In genomic region chr2:36596397-36596796, GRCh38 we compare ENCODE assay signal across 9 cellular contexts. TPM values are rescaled to one million over a fixed set of nuclear protein-coding genes. Genes with fewer than 3 reads are reported as not detected.
A peak's percentile ranks its signal among the peaks of the same experiment; 100 is the strongest.
DNase-seq lines count a peak whose midpoint lies in the region; ATAC-seq, FAIRE-seq and TF ChIP-seq lines count a peak whose summit lies in the region.
"Had no signal": no experiment of that assay in that cellular context is flagged by ENCODE, and none has a peak within 500 bp of the region (broad histone marks: within the 10 kb centered on the region; RNA-seq: fewer than 3 reads in every experiment).

No MANE protein-coding gene starts in this region.

- ATAC-seq in activated T-cell treated with anti-CD3 and anti-CD28 coated beads, Interleukin-2, amount 50 U/mL, for 4 hours: no peak
- no peak for ATAC-seq in activated naive CD8-positive, alpha-beta T cell treated with anti-CD3 and anti-CD28 coated beads, Interleukin-2, amount 10 ng/mL, durations not matched to agents 7 days and 5 days (ENCODE audit: low read depth)
- ATAC-seq in HG03432 (IDR thresholded peaks at IDR 0.05; ENCODE audit: unreplicated experiment): no peak

- H3K27me3 ChIP-seq in keratinocyte (ENCODE audit: control insufficient read depth, extremely low read depth, insufficient read depth, low read length) (no peaks in the 10 kb centered on the region), suprapubic skin (no peaks in the 10 kb centered on the region)

- dilution Hi-C loops in keratinocyte (cut with MboI; ENCODE audit: extremely low pct_ligation_motif_present, low sequenced_read_pairs): no loop called here

- H3K27ac Mint-ChIP-seq in activated naive CD8-positive, alpha-beta T cell treated with anti-CD3 and anti-CD28 coated beads, Interleukin-2, amount 10 ng/mL, durations not matched to agents 7 days and 5 days: no peak overlapping the region

- H2AFZ ChIP-seq in keratinocyte (ENCODE audit: control insufficient read depth, low read length): no peak overlapping the region

- no peaks in the 10 kb centered on the region for H3K9me3 ChIP-seq in keratinocyte (ENCODE audit: control insufficient read depth, low read depth, low read length)
- H3K9me3 ChIP-seq in suprapubic skin: no peaks in the 10 kb centered on the region

- H4K20me1 ChIP-seq in keratinocyte (ENCODE audit: control insufficient read depth, extremely low read depth, insufficient read depth, low read length): no peaks in the 10 kb centered on the region

- H3K4me1 Mint-ChIP-seq in activated T-cell treated with anti-CD3 and anti-CD28 coated beads, Interleukin-2, amount 50 U/mL, for 4 hours (ENCODE audit: low read depth): peaks cover 38% of the 10 kb centered on the region
- peaks cover 15% of the 10 kb centered on the region for H3K4me1 Mint-ChIP-seq in activated naive CD8-positive, alpha-beta T cell treated with anti-CD3 and anti-CD28 coated beads, Interleukin-2, amount 10 ng/mL, durations not matched to agents 7 days and 5 days

- POLR2A ChIA-PET in activated naive CD8-positive, alpha-beta T cell treated with anti-CD3 and anti-CD28 coated beads, Interleukin-2, amount 10 ng/mL, durations not matched to agents 7 days and 5 days (lab: Charles Lee): no interaction called here

- H3K4me3 Mint-ChIP-seq in activated T-cell treated with anti-CD3 and anti-CD28 coated beads, Interleukin-2, amount 50 U/mL, for 4 hours: peak overlapping the region; percentile 97
- peak overlapping the region; percentile 2 for H3K4me3 Mint-ChIP-seq in activated naive CD8-positive, alpha-beta T cell treated with anti-CD3 and anti-CD28 coated beads, Interleukin-2, amount 10 ng/mL, durations not matched to agents 7 days and 5 days

- FAIRE-seq in keratinocyte (lab: Jason Lieb, UNC): no peak

- H3K4me3 ChIP-seq in keratinocyte (ENCODE audit: control insufficient read depth in 2 of 3, extremely low read depth in 1 of 3, insufficient read depth in 2 of 3, low read depth in 1 of 3, low read length in 3 of 3): peak overlapping the region in 2 of 3 experiments; percentile 92 to 95
- peak overlapping the region; percentile 100 for H3K4me3 ChIP-seq in suprapubic skin

- H3K27ac ChIP-seq in keratinocyte (ENCODE audit: control insufficient read depth, insufficient read depth, low read length) (no peak overlapping the region), suprapubic skin (no peak overlapping the region)

- no peak for TF ChIP-seq EP300 in suprapubic skin (IDR thresholded peaks at IDR 0.05)

- peaks cover 8% of the 10 kb centered on the region for H3K36me3 Mint-ChIP-seq in activated T-cell treated with anti-CD3 and anti-CD28 coated beads, Interleukin-2, amount 50 U/mL, for 4 hours (ENCODE audit: insufficient read depth)
- peaks cover 10% of the 10 kb centered on the region for H3K36me3 Mint-ChIP-seq in activated naive CD8-positive, alpha-beta T cell treated with anti-CD3 and anti-CD28 coated beads, Interleukin-2, amount 10 ng/mL, durations not matched to agents 7 days and 5 days

- peaks cover 2% of the 10 kb centered on the region for H3K9me1 ChIP-seq in keratinocyte (ENCODE audit: control insufficient read depth, extremely low read depth, insufficient read depth, low read length)

- no peaks in the 10 kb centered on the region for H3K9me3 Mint-ChIP-seq in activated T-cell treated with anti-CD3 and anti-CD28 coated beads, Interleukin-2, amount 50 U/mL, for 4 hours
- H3K9me3 Mint-ChIP-seq in activated naive CD8-positive, alpha-beta T cell treated with anti-CD3 and anti-CD28 coated beads, Interleukin-2, amount 10 ng/mL, durations not matched to agents 7 days and 5 days: no peaks in the 10 kb centered on the region

- no peak overlapping the region for H3K9ac ChIP-seq in keratinocyte (ENCODE audit: control insufficient read depth, extremely low read depth, insufficient read depth, low read length)

- H3K27me3 Mint-ChIP-seq in activated T-cell treated with anti-CD3 and anti-CD28 coated beads, Interleukin-2, amount 50 U/mL, for 4 hours (ENCODE audit: low read depth): no peaks in the 10 kb centered on the region
- no peaks in the 10 kb centered on the region for H3K27me3 Mint-ChIP-seq in activated naive CD8-positive, alpha-beta T cell treated with anti-CD3 and anti-CD28 coated beads, Interleukin-2, amount 10 ng/mL, durations not matched to agents 7 days and 5 days

- 96% methylated on average over 12 of the region's 12 CpGs for WGBS in suprapubic skin

- H3K4me2 ChIP-seq in keratinocyte (ENCODE audit: control insufficient read depth, extremely low read depth, insufficient read depth, low read depth, low read length): peak overlapping the region; percentile 82

- H3K79me2 ChIP-seq in keratinocyte (ENCODE audit: control insufficient read depth, insufficient read depth, low read length): peaks cover 59% of the 10 kb centered on the region

- no peak for TF ChIP-seq POLR2A in suprapubic skin (IDR thresholded peaks at IDR 0.05)

- H3K4me1 ChIP-seq in keratinocyte (ENCODE audit: control insufficient read depth, extremely low read depth, insufficient read depth, low read length) (peaks cover 14% of the 10 kb centered on the region), suprapubic skin (peaks cover 25% of the 10 kb centered on the region)

- H3K36me3 ChIP-seq in keratinocyte (ENCODE audit: control insufficient read depth in 2 of 2, extremely low read depth in 1 of 2, insufficient read depth in 2 of 2, low read length in 2 of 2) (peaks cover 3 to 8% of the 10 kb centered on the region in 2 experiments), suprapubic skin (no peaks in the 10 kb centered on the region)

- TF ChIP-seq CTCF in keratinocyte (optimal IDR thresholded peaks at IDR 0.05 in 1 of 3, IDR thresholded peaks at IDR 0.05 in 1 of 3, conservative IDR thresholded peaks at IDR 0.05 in 1 of 3; ENCODE audit: extremely low read depth in 1 of 3, insufficient read depth in 2 of 3, low read length in 3 of 3) (no peak), suprapubic skin (IDR thresholded peaks at IDR 0.05) (no peak)

- DNase-seq in activated T-cell treated with anti-CD3 and anti-CD28 coated beads, Interleukin-2, amount 50 U/mL, for 4 hours: no peak
- no peak for DNase-seq in activated T-cell treated with anti-CD3 and anti-CD28 coated beads, Interleukin-2, amount 50 U/mL, for 48 hours
- no peak for DNase-seq in activated naive CD8-positive, alpha-beta T cell treated with anti-CD3 and anti-CD28 coated beads, Interleukin-2, amount 10 ng/mL, durations not matched to agents 7 days and 5 days
- DNase-seq in keratinocyte (ENCODE audit: low read depth, low spot score) (no peak), suprapubic skin (ENCODE audit: low spot score in 2 of 2) (no peak), NCI-H226 (no peak), globus pallidus (ENCODE audit: low spot score) (no peak)
- DNase-seq: effector CD8-positive, alpha-beta T cell had no signal

RNA-seq across cellular contexts. Expression of gene FEZ2, which starts 1.6 kb away (rescaled TPM):
- 1 to 10 TPM; 7.4 to 10.0 (median 8.2) TPM for total RNA-seq in activated T-cell treated with anti-CD3 and anti-CD28 coated beads, Interleukin-2, amount 50 U/mL, for 4 hours
- 10 to 100 TPM; 19.4 to 22.8 TPM for total RNA-seq in activated naive CD8-positive, alpha-beta T cell treated with anti-CD3 and anti-CD28 coated beads, Interleukin-2, amount 10 ng/mL, durations not matched to agents 7 days and 5 days
- 29.6 to 56.2 TPM (median 35.4 TPM) in 3 replicates for polyA plus RNA-seq in keratinocyte
- polyA plus RNA-seq in keratinocyte (2011; ENCODE audit: low read depth): 41.0 TPM
- polyA plus RNA-seq in keratinocyte (2011; cell fraction: cytosol; rRNA removed): 29.9 and 48.5 TPM in 2 replicates
- polyA plus RNA-seq in keratinocyte (2011; cell fraction: nucleus; rRNA removed): 29.6 and 36.7 TPM in 2 replicates
- polyA plus RNA-seq in keratinocyte (2012; ENCODE audit: low replicate concordance): 26.4 and 40.9 TPM in 2 replicates
- 6.2 to 26.3 TPM (median 9.2 TPM) in 3 replicates for polyA minus RNA-seq in keratinocyte
- polyA minus RNA-seq in keratinocyte (2011; cell fraction: cytosol; rRNA and poly(A)+ RNA removed): 12.5 TPM
- polyA minus RNA-seq in keratinocyte (2011; cell fraction: nucleus; rRNA and poly(A)+ RNA removed): 9.7 and 21.7 TPM in 2 replicates
- 10 to 100 TPM; 15.2 to 25.1 (median 17.7) TPM for total RNA-seq in suprapubic skin
